ENCODE assay signal across 8 cellular contexts in genomic region chr17:35170968-35171771, GRCh38. TPM values are rescaled to one million over a fixed set of nuclear protein-coding genes. Genes with fewer than 3 reads are reported as not detected.
A peak's percentile ranks its signal among the peaks of the same experiment; 100 is the strongest.
DNase-seq lines count a peak whose midpoint lies in the region; TF ChIP-seq lines count a peak whose summit lies in the region.

No MANE protein-coding gene starts in this region.

- peak overlapping the region; percentile 68 for H3K4me2 ChIP-seq in skeletal muscle satellite cell (ENCODE audit: low read length)

- peak overlapping the region; percentile 2 for H3K9ac ChIP-seq in skeletal muscle satellite cell (ENCODE audit: low read depth, low read length)

- H3K27ac ChIP-seq in coronary artery = no peak overlapping the region

- no peaks in the 10 kb centered on the region for H3K9me3 ChIP-seq in skeletal muscle satellite cell (replicated peaks; ENCODE audit: low read length)

- H3K27me3 Mint-ChIP-seq in mesothelial cell of epicardium (ENCODE audit: low read depth) = peaks cover 12% of the 10 kb centered on the region

- no peak for TF ChIP-seq CTCF in mesothelial cell of epicardium (IDR thresholded peaks at IDR 0.05; ENCODE audit: unreplicated experiment)
- TF ChIP-seq CTCF in coronary artery (IDR thresholded peaks at IDR 0.05) = no peak

- no peaks in the 10 kb centered on the region for H3K36me3 Mint-ChIP-seq in mesothelial cell of epicardium

- H3K27ac Mint-ChIP-seq in mesothelial cell of epicardium = no peak overlapping the region

- H3K4me1 ChIP-seq in skeletal muscle satellite cell (ENCODE audit: control insufficient read depth, insufficient read depth, low read length) = peaks cover 5% of the 10 kb centered on the region

- H3K4me3 ChIP-seq in skeletal muscle satellite cell (ENCODE audit: low read length) (peak overlapping the region; percentile 44), coronary artery (no peak overlapping the region)

- H3K4me3 Mint-ChIP-seq in mesothelial cell of epicardium = no peak overlapping the region

- peaks cover 2% of the 10 kb centered on the region for H3K4me1 Mint-ChIP-seq in mesothelial cell of epicardium

- H3K27me3 ChIP-seq in skeletal muscle satellite cell (ENCODE audit: control insufficient read depth, insufficient read depth, low read length) = peaks cover 17% of the 10 kb centered on the region

- peak; percentile 0 for DNase-seq in NCI-H2196 (lab: John Stamatoyannopoulos, UW; ENCODE audit: unreplicated experiment)
- DNase-seq in NCI-H2196 treated with DMSO at 0.1 percent for 48 hours (lab: John Stamatoyannopoulos, UW; ENCODE audit: unreplicated experiment) = no peak
- peak; percentile 32 for DNase-seq in RPMI8226
- peak; percentile 63 for DNase-seq in dermis blood vessel endothelial cell
- no peak for DNase-seq in mesothelial cell of epicardium (ENCODE audit: low spot score in 2 of 2, unreplicated experiment in 2 of 2)
- no peak for DNase-seq in coronary artery (ENCODE audit: low spot score)
- DNase-seq in stimulated activated CD4-positive, alpha-beta T cell treated with anti-CD3 and anti-CD28 coated beads, Interleukin-2, amount 100 ng/mL, for 48 hours = no peak

- no peaks in the 10 kb centered on the region for H3K36me3 ChIP-seq in skeletal muscle satellite cell (ENCODE audit: insufficient read depth, low read length)

- no peaks in the 10 kb centered on the region for H3K9me3 Mint-ChIP-seq in mesothelial cell of epicardium

RNA-seq across cellular contexts. Expression of gene SLC35G3, which starts 23.0 kb away (rescaled TPM):
- total RNA-seq in dermis blood vessel endothelial cell (not detected in 2 replicates), mesothelial cell of epicardium (not detected in 3 replicates)
- total RNA-seq in skeletal muscle satellite cell (2012; rRNA removed) = not detected in 2 replicates

RNA-seq across cellular contexts. Expression of gene UNC45B, which starts 23.6 kb away (rescaled TPM):
- not detected in 2 replicates for total RNA-seq in dermis blood vessel endothelial cell
- total RNA-seq in skeletal muscle satellite cell (2012; rRNA removed) = 2.0 TPM in 1 of 2 replicates, not detected in the other
- not detected in 3 replicates for total RNA-seq in mesothelial cell of epicardium

RNA-seq across cellular contexts. Expression of gene NLE1, which starts 29.1 kb away (rescaled TPM):
- 22.6 and 28.0 TPM in 2 replicates for total RNA-seq in dermis blood vessel endothelial cell
- 27.4 and 30.1 TPM in 2 replicates for total RNA-seq in skeletal muscle satellite cell (2012; rRNA removed)
- 22.4 to 23.8 TPM (median 22.9 TPM) in 3 replicates for total RNA-seq in mesothelial cell of epicardium

RNA-seq across cellular contexts. Expression of gene FNDC8, which starts 49.8 kb away (rescaled TPM):
- not detected in 2 replicates for total RNA-seq in dermis blood vessel endothelial cell
- total RNA-seq in skeletal muscle satellite cell (2012; rRNA removed) = not detected in 2 replicates
- total RNA-seq in mesothelial cell of epicardium = not detected in 3 replicates

RNA-seq across cellular contexts. Expression of gene RAD51D, which starts 51.5 kb away (rescaled TPM):
- total RNA-seq in dermis blood vessel endothelial cell (13.7 and 15.8 TPM in 2 replicates), mesothelial cell of epicardium (12.0 to 17.2 TPM (median 14.8 TPM) in 3 replicates)
- 9.6 and 9.9 TPM in 2 replicates for total RNA-seq in skeletal muscle satellite cell (2012; rRNA removed)

Comparison
In these comparisons a context has a peak if more than half of its experiments do, and no peak if none do; other contexts are left out.
1. DNase-seq: peak in NCI-H2196 (single experiment), RPMI8226 (single experiment) and dermis blood vessel endothelial cell (single experiment); none in NCI-H2196 treated with DMSO at 0.1 percent for 48 hours (single experiment), mesothelial cell of epicardium (0 of 2), coronary artery (single experiment) and stimulated activated CD4-positive, alpha-beta T cell treated with anti-CD3 and anti-CD28 coated beads, Interleukin-2, amount 100 ng/mL, for 48 hours (0 of 2).